ENCODE assay signal across 16 cellular contexts in the genomic region with DNA sequence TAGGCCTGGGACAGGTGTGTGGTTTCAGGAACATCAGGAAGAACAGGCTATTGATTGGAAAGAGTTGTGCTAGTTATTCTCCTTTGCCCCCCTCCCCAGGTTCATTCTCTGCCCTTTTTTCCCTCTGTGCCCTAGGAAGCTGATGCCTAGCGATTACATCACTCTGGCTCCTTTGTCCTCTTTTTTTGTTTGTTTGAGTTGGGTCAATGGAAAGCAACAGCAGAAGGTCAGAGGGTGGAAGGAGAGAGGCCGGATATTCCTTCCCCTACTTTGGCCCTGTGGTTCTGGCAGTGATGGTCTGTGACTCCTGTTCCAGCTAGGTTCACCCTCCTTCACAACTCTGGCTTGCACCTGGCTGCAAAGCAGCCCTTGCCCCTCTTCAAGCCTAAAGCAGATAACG. TPM values are rescaled to one million over a fixed set of nuclear protein-coding genes. Genes with fewer than 3 reads are reported as not detected.
DNase-seq lines count a peak whose midpoint lies in the region; ATAC-seq and TF ChIP-seq lines count a peak whose summit lies in the region.
"Had no signal": no experiment of that assay in that cellular context is flagged by ENCODE, and none has a peak within 500 bp of the region (broad histone marks: within the 10 kb centered on the region; RNA-seq: fewer than 3 reads in every experiment).

No MANE protein-coding gene starts in this region.

- no peak overlapping the region for H2BK120ac ChIP-seq in H9 (ENCODE audit: low read depth, low read length, poor library complexity, severe bottlenecking)

- no peaks in the 10 kb centered on the region for H3K23me2 ChIP-seq in H9 (ENCODE audit: insufficient read length, low read depth, low read length, poor library complexity, severe bottlenecking)

- no peak overlapping the region for H2BK5ac ChIP-seq in H9 (ENCODE audit: insufficient read length, low read length)

- H4K20me1 ChIP-seq in H9 (ENCODE audit: control insufficient read depth, insufficient read depth, insufficient read length) (no peaks in the 10 kb centered on the region), neural progenitor cell (ENCODE audit: low read depth) (peaks cover 9% of the 10 kb centered on the region)

- no peak overlapping the region for H4K91ac ChIP-seq in H9 (ENCODE audit: insufficient read length, low read depth, low read length)

- no peaks in the 10 kb centered on the region for H3K79me1 ChIP-seq in H9 (ENCODE audit: insufficient read depth, low read depth, low read length, poor library complexity, severe bottlenecking)

- no peaks in the 10 kb centered on the region for H3K9me3 Mint-ChIP-seq in H9
- no peaks in the 10 kb centered on the region for H3K9me3 Mint-ChIP-seq in neural progenitor cell
- H3K9me3 Mint-ChIP-seq in activated CD8-positive, alpha-beta T cell treated with anti-CD3 and anti-CD28 coated beads, Interleukin-2, amount 10 ng/mL, durations not matched to agents 7 days and 5 days (ENCODE audit: insufficient read depth): no peaks in the 10 kb centered on the region
- no peaks in the 10 kb centered on the region for H3K9me3 Mint-ChIP-seq in CD4-positive, alpha-beta memory T cell
- H3K9me3 Mint-ChIP-seq: CD8-positive, alpha-beta T cell had no signal

- H3K27me3 Mint-ChIP-seq in H9 (ENCODE audit: low read depth): no peaks in the 10 kb centered on the region
- H3K27me3 Mint-ChIP-seq in T-helper 17 cell: no peaks in the 10 kb centered on the region
- peaks cover 5% of the 10 kb centered on the region for H3K27me3 Mint-ChIP-seq in neural progenitor cell (ENCODE audit: insufficient read depth, low read depth)
- H3K27me3 Mint-ChIP-seq in activated CD8-positive, alpha-beta T cell treated with anti-CD3 and anti-CD28 coated beads, Interleukin-2, amount 10 ng/mL, durations not matched to agents 7 days and 5 days (ENCODE audit: low read depth): no peaks in the 10 kb centered on the region
- no peaks in the 10 kb centered on the region for H3K27me3 Mint-ChIP-seq in CD4-positive, alpha-beta memory T cell

- H4K5ac ChIP-seq in H9 (ENCODE audit: insufficient read length, low read depth, low read length): no peak overlapping the region

- TF ChIP-seq CTCF in H9 (conservative IDR thresholded peaks at IDR 0.05) (no peak), liver (IDR thresholded peaks at IDR 0.05; ENCODE audit: low read depth, low read length, missing input control) (no peak), neural progenitor cell (IDR thresholded peaks at IDR 0.05) (no peak)

- no CpG with 5 or more reads among the region's 3 CpGs for WGBS in H9 (ENCODE audit: extremely low coverage, insufficient read length, low lambda C conversion rate)
- WGBS in liver: 52% methylated on average over 3 of the region's 3 CpGs

- H3K23ac ChIP-seq in H9 (ENCODE audit: insufficient read length, low read depth, low read length): no peak overlapping the region

- intact Hi-C loops in CD4-positive, alpha-beta memory T cell (cut with micrococcal nuclease): no loop called here

- H3K56ac ChIP-seq in H9 (ENCODE audit: insufficient read length, low read depth, low read length): no peak overlapping the region

- no peak overlapping the region for H2AK5ac ChIP-seq in H9 (ENCODE audit: insufficient read length, low read length)

- H3K36me3 Mint-ChIP-seq in H9 (ENCODE audit: insufficient read depth in 1 of 3, low read depth in 3 of 3) (peaks cover 3 to 24% (median 10%) of the 10 kb centered on the region in 3 experiments; a peak in 6 of 7 replicates), T-helper 17 cell (ENCODE audit: low read depth) (peaks cover 15% of the 10 kb centered on the region), neural progenitor cell (peaks cover 28% of the 10 kb centered on the region)
- H3K36me3 Mint-ChIP-seq in activated CD8-positive, alpha-beta T cell treated with anti-CD3 and anti-CD28 coated beads, Interleukin-2, amount 10 ng/mL, durations not matched to agents 7 days and 5 days (ENCODE audit: low read depth): peaks cover 24% of the 10 kb centered on the region
- H3K36me3 Mint-ChIP-seq in CD4-positive, alpha-beta memory T cell: peaks cover 54 to 71% of the 10 kb centered on the region in 2 donors

- no peak overlapping the region for H2BK15ac ChIP-seq in H9 (ENCODE audit: low read depth, low read length)

- H3K9me3 ChIP-seq in H9 (ENCODE audit: control insufficient read depth, low read depth, low read length): no peaks in the 10 kb centered on the region
- H3K9me3 ChIP-seq in T-helper 17 cell (ENCODE audit: control insufficient read depth, low read length, poor library complexity, severe bottlenecking): no peaks in the 10 kb centered on the region
- H3K9me3 ChIP-seq in liver (ENCODE audit: control insufficient read depth in 4 of 4, low read length in 3 of 4): no peaks in the 10 kb centered on the region
- no peaks in the 10 kb centered on the region for H3K9me3 ChIP-seq in neural progenitor cell (ENCODE audit: low read depth)
- H3K9me3 ChIP-seq in CD4-positive, alpha-beta memory T cell (ENCODE audit: control insufficient read depth in 1 of 2, low read length in 2 of 2): no peaks in the 10 kb centered on the region
- H3K9me3 ChIP-seq: A549, BE2C, Caco-2 had no signal

- H3K79me2 ChIP-seq in H9 (ENCODE audit: insufficient read depth, low read length) (no peaks in the 10 kb centered on the region), neural progenitor cell (ENCODE audit: low read depth) (no peaks in the 10 kb centered on the region)

- H2BK12ac ChIP-seq in H9 (ENCODE audit: insufficient read length, low read depth, low read length): no peak overlapping the region

- H2AFZ ChIP-seq in H9 (ENCODE audit: low read length) (no peak overlapping the region), neural progenitor cell (replicated peaks) (no peak overlapping the region)

- H3K27ac ChIP-seq in H9 (ENCODE audit: insufficient read length, low read depth, low read length) (no peak overlapping the region), liver (ENCODE audit: low read depth in 1 of 2, low read length in 2 of 2) (no peak overlapping the region), neural progenitor cell (no peak overlapping the region)
- no peak overlapping the region for H3K27ac ChIP-seq in CD4-positive, alpha-beta memory T cell (ENCODE audit: low read depth, low read length)
- H3K27ac ChIP-seq: A549, C4-2B, HL-60 had no signal

- no peak overlapping the region for H3T11ph ChIP-seq in H9 (ENCODE audit: low read length)

- H2BK20ac ChIP-seq in H9 (ENCODE audit: low read depth, low read length, poor library complexity, severe bottlenecking): no peak overlapping the region

- H4K8ac ChIP-seq in H9 (replicated peaks; ENCODE audit: insufficient read length, low read depth, low read length): no peak overlapping the region

- POLR2A ChIA-PET in activated CD8-positive, alpha-beta T cell treated with anti-CD3 and anti-CD28 coated beads, Interleukin-2, amount 10 ng/mL, durations not matched to agents 7 days and 5 days (lab: Charles Lee): no interaction called here
- POLR2A ChIA-PET in CD4-positive, alpha-beta memory T cell (lab: Charles Lee; ENCODE audit: partially characterized antibody): no interaction called here

- H3K4ac ChIP-seq in H9 (ENCODE audit: low read depth, low read length): no peak overlapping the region

- H3K4me1 ChIP-seq in H9 (ENCODE audit: insufficient read depth, low read length): no peaks in the 10 kb centered on the region
- peaks cover 0 to 8% (median 2%) of the 10 kb centered on the region in 4 donors for H3K4me1 ChIP-seq in liver (ENCODE audit: control insufficient read depth in 4 of 4, insufficient read depth in 4 of 4, low read length in 3 of 4)
- peaks cover 10% of the 10 kb centered on the region for H3K4me1 ChIP-seq in neural progenitor cell
- H3K4me1 ChIP-seq in CD4-positive, alpha-beta memory T cell (ENCODE audit: insufficient read depth, low read length): no peaks in the 10 kb centered on the region
- H3K4me1 ChIP-seq: A549, BE2C, Caco-2 had no signal

- ATAC-seq in T-helper 17 cell (no peak), GM18858 (IDR thresholded peaks at IDR 0.05; ENCODE audit: unreplicated experiment) (no peak)
- ATAC-seq in activated CD8-positive, alpha-beta T cell treated with anti-CD3 and anti-CD28 coated beads, Interleukin-2, amount 10 ng/mL, durations not matched to agents 7 days and 5 days: no peak
- ATAC-seq: A549; CD8-positive, alpha-beta T cell; GM12878; HCT116; K562 had no signal

- H3K4me1 Mint-ChIP-seq in H9 (peaks cover 10 to 16% of the 10 kb centered on the region in 2 experiments), T-helper 17 cell (peaks cover 5% of the 10 kb centered on the region), neural progenitor cell (peaks cover 29% of the 10 kb centered on the region)
- no peaks in the 10 kb centered on the region for H3K4me1 Mint-ChIP-seq in activated CD8-positive, alpha-beta T cell treated with anti-CD3 and anti-CD28 coated beads, Interleukin-2, amount 10 ng/mL, durations not matched to agents 7 days and 5 days (ENCODE audit: low read depth)
- H3K4me1 Mint-ChIP-seq in CD4-positive, alpha-beta memory T cell: peaks cover 0 to 1% (median 0%) of the 10 kb centered on the region in 4 donors

- no peaks in the 10 kb centered on the region for H3F3A ChIP-seq in neural progenitor cell (ENCODE audit: low read depth)

- H3K27ac Mint-ChIP-seq in H9 (peak overlapping the region in 2 of 3 experiments; percentile 15 to 74; a peak in 2 of 7 replicates), T-helper 17 cell (peak overlapping the region; percentile 67), neural progenitor cell (peak overlapping the region; percentile 21)
- H3K27ac Mint-ChIP-seq in activated CD8-positive, alpha-beta T cell treated with anti-CD3 and anti-CD28 coated beads, Interleukin-2, amount 10 ng/mL, durations not matched to agents 7 days and 5 days: no peak overlapping the region
- H3K27ac Mint-ChIP-seq in CD4-positive, alpha-beta memory T cell: peak overlapping the region in 2 of 7 donors; percentile 31 to 58
- H3K27ac Mint-ChIP-seq: CD8-positive, alpha-beta T cell had no signal

- no peak overlapping the region for H3K4me3 ChIP-seq in liver (ENCODE audit: low read depth in 1 of 3, low read length in 3 of 3)
- no peak overlapping the region for H3K4me3 ChIP-seq in neural progenitor cell
- no peak overlapping the region for H3K4me3 ChIP-seq in CD4-positive, alpha-beta memory T cell (ENCODE audit: low read length in 2 of 2)
- H3K4me3 ChIP-seq: A549, GM12878, K562 had no signal

- DNase-seq in H9 (no peak), T-helper 17 cell (no peak), neural progenitor cell (ENCODE audit: low spot score) (no peak)
- no peak for DNase-seq in activated CD8-positive, alpha-beta T cell treated with anti-CD3 and anti-CD28 coated beads, Interleukin-2, amount 10 ng/mL, durations not matched to agents 7 days and 5 days
- DNase-seq in CD4-positive, alpha-beta memory T cell: no peak
- DNase-seq: BE2C; Caco-2; CD8-positive, alpha-beta T cell had no signal

- H3K18ac ChIP-seq in H9 (ENCODE audit: insufficient read length, low read depth, low read length): no peak overlapping the region

- H3K36me3 ChIP-seq in liver (ENCODE audit: control insufficient read depth in 4 of 4, insufficient read depth in 3 of 4, low read depth in 1 of 4, low read length in 3 of 4) (peaks cover 3 to 26% (median 18%) of the 10 kb centered on the region in 4 donors), neural progenitor cell (no peaks in the 10 kb centered on the region)
- peaks cover 44% of the 10 kb centered on the region for H3K36me3 ChIP-seq in CD4-positive, alpha-beta memory T cell (ENCODE audit: insufficient read depth, low read length)

- H3K27me3 ChIP-seq in H9 (ENCODE audit: insufficient read depth, low read length) (no peaks in the 10 kb centered on the region), liver (ENCODE audit: control insufficient read depth in 4 of 4, insufficient read depth in 4 of 4, low read length in 3 of 4) (no peaks in the 10 kb centered on the region), neural progenitor cell (no peaks in the 10 kb centered on the region)
- H3K27me3 ChIP-seq in CD4-positive, alpha-beta memory T cell (ENCODE audit: insufficient read depth, low read length): no peaks in the 10 kb centered on the region
- H3K27me3 ChIP-seq: BE2C had no signal

- H3K9ac ChIP-seq in H9 (ENCODE audit: extremely low read depth, insufficient read length, low read length) (no peak overlapping the region), liver (ENCODE audit: low read depth in 1 of 2, low read length in 2 of 2) (no peak overlapping the region), neural progenitor cell (no peak overlapping the region)

- H3K4me3 Mint-ChIP-seq in H9 (no peak overlapping the region), T-helper 17 cell (no peak overlapping the region), neural progenitor cell (no peak overlapping the region)
- no peak overlapping the region for H3K4me3 Mint-ChIP-seq in activated CD8-positive, alpha-beta T cell treated with anti-CD3 and anti-CD28 coated beads, Interleukin-2, amount 10 ng/mL, durations not matched to agents 7 days and 5 days
- no peak overlapping the region for H3K4me3 Mint-ChIP-seq in CD4-positive, alpha-beta memory T cell
- H3K4me3 Mint-ChIP-seq: CD8-positive, alpha-beta T cell had no signal

- no peak for TF ChIP-seq RAD21 in liver (IDR thresholded peaks at IDR 0.05)

- CTCF ChIA-PET in activated CD8-positive, alpha-beta T cell treated with anti-CD3 and anti-CD28 coated beads, Interleukin-2, amount 10 ng/mL, durations not matched to agents 7 days and 5 days (lab: Charles Lee): no interaction called here
- CTCF ChIA-PET in CD4-positive, alpha-beta memory T cell (lab: Charles Lee; ENCODE audit: partially characterized antibody): no interaction called here

- no peak overlapping the region for H3K14ac ChIP-seq in H9 (ENCODE audit: insufficient read depth, low read length)

- H3K4me2 ChIP-seq in H9 (ENCODE audit: insufficient read depth, insufficient read length, low read length) (no peak overlapping the region), neural progenitor cell (peak overlapping the region; percentile 35)
- H3K4me2 ChIP-seq: A549 had no signal

RNA-seq across cellular contexts. Expression of a gene that starts 18.9 kb away (rescaled TPM):
- total RNA-seq in H9 (2021): 0.13 and 0.18 TPM in 2 replicates
- total RNA-seq in T-helper 17 cell: not detected
- total RNA-seq in liver: 10 to 100 TPM in 1 of 2 donors, under 1 TPM in 1; 0.84 to 18.5 TPM
- 1 to 10 TPM in 1 of 2 donors, under 1 TPM in 1; 0.38 to 1.2 TPM for polyA plus RNA-seq in liver
- total RNA-seq in neural progenitor cell (ENCODE audit: low replicate concordance): 0.77 and 0.92 TPM in 2 replicates
- not detected for total RNA-seq in activated CD8-positive, alpha-beta T cell treated with anti-CD3 and anti-CD28 coated beads, Interleukin-2, amount 10 ng/mL, durations not matched to agents 7 days and 5 days
- not detected for total RNA-seq in CD4-positive, alpha-beta memory T cell
- under 1 TPM in 1 of 2 donors, not detected in 1; 0.10 TPM for polyA plus RNA-seq in CD4-positive, alpha-beta memory T cell
